Comparison of ENCODE assay signal across 11 cellular contexts in the genomic region with DNA sequence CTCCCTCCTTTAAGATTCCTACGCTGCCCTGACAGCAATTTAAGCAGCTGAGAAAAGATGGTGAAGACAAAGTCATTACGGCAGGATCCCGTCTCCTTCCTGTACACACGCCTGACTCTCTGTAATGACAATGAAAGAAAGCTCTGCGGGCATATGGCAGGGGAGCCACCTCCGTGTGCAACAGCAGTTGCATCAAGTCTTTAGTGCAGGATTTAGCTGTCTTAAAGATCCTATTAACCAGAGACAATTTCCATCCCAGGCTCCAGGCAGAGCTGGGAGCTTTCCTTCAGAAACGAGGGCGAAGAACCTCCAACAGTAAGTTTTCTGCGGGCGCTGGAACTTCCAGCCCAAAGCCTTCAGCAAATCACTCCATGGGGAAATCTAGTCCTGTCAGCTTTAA.
DNase-seq lines count a peak whose midpoint lies in the region; ATAC-seq and TF ChIP-seq lines count a peak whose summit lies in the region.
"Had no signal": no experiment of that assay in that cellular context is flagged by ENCODE, and none has a peak within 500 bp of the region (broad histone marks: within the 10 kb centered on the region; RNA-seq: fewer than 3 reads in every experiment).

No MANE protein-coding gene starts in this region.

- no peaks in the 10 kb centered on the region for H3K9me3 ChIP-seq in prostate gland

- DNase-seq in Calu3 (no peak), fibroblast of pulmonary artery (ENCODE audit: low read depth) (peak; percentile 17), prostate gland (ENCODE audit: low spot score) (no peak), activated T-cell treated with anti-CD3 and anti-CD28 coated beads for 4 hours (no peak)
- DNase-seq in stimulated activated CD4-positive, alpha-beta T cell treated with anti-CD3 and anti-CD28 coated beads, Interleukin-4, amount 100 ng/mL, for 24 hours = no peak
- DNase-seq: activated naive CD8-positive, alpha-beta T cell treated with anti-CD3 and anti-CD28 coated beads, Interleukin-2, amount 50 U/mL, for 24 hours; NCI-H526 treated with DMSO at 0.1 percent for 48 hours; T-helper 1 cell had no signal

- no peak for TF ChIP-seq CTCF in Calu3 (IDR thresholded peaks at IDR 0.05; ENCODE audit: unreplicated experiment)
- no peak for TF ChIP-seq CTCF in VCaP (conservative IDR thresholded peaks at IDR 0.05)
- TF ChIP-seq CTCF in fibroblast of pulmonary artery (IDR thresholded peaks at IDR 0.05; ENCODE audit: low read length, missing control alignments) = no peak
- no peak for TF ChIP-seq CTCF in prostate gland (IDR thresholded peaks at IDR 0.05)

- no peak overlapping the region for H3K4me3 ChIP-seq in fibroblast of pulmonary artery (replicated peaks; ENCODE audit: low read depth, low read length)
- H3K4me3 ChIP-seq in prostate gland = no peak overlapping the region

- WGBS in prostate gland = 75% methylated on average over 10 of the region's 10 CpGs

- H3K27ac ChIP-seq in VCaP (peak overlapping the region; percentile 71), prostate gland (peak overlapping the region; percentile 3 to 9)

- ATAC-seq in HG03354 (IDR thresholded peaks at IDR 0.05; ENCODE audit: poor library complexity, severe bottlenecking, unreplicated experiment) = no peak
- no peak for ATAC-seq in HG03045 (IDR thresholded peaks at IDR 0.05; ENCODE audit: unreplicated experiment)
- ATAC-seq: activated naive CD8-positive, alpha-beta T cell treated with anti-CD3 and anti-CD28 coated beads, Interleukin-2, amount 50 U/mL, for 24 hours had no signal

- no peaks in the 10 kb centered on the region for H3K27me3 Mint-ChIP-seq in Calu3 (ENCODE audit: unreplicated experiment)

- peaks cover 7% of the 10 kb centered on the region for H3K4me1 ChIP-seq in prostate gland (replicated peaks)

- intact Hi-C loops in Calu3 (cut with micrococcal nuclease; ENCODE audit: unreplicated experiment) = no loop called here
- intact Hi-C loops in prostate gland (cut with DNase I) = loop anchor here (5.0 kb wide), 1 partner anchor 42 kb away; no protein-coding TSS in a partner anchor

- H3K36me3 ChIP-seq in prostate gland = no peaks in the 10 kb centered on the region

- CTCF ChIA-PET in Calu3 (lab: Charles Lee) = interaction anchor here (0.5 to 1.8 kb wide), 5 partner anchors 13 to 93 kb away, joined by 3 to 10 read pairs (median 5); no protein-coding TSS in a partner anchor

- H3K4me1 Mint-ChIP-seq in Calu3 (ENCODE audit: low read depth, unreplicated experiment) = peaks cover 32% of the 10 kb centered on the region
- H3K4me1 Mint-ChIP-seq: activated naive CD8-positive, alpha-beta T cell treated with anti-CD3 and anti-CD28 coated beads, Interleukin-2, amount 50 U/mL, for 24 hours had no signal

- H3K9me3 Mint-ChIP-seq in Calu3 (ENCODE audit: low read depth, unreplicated experiment) = no peaks in the 10 kb centered on the region
- H3K9me3 Mint-ChIP-seq: activated naive CD8-positive, alpha-beta T cell treated with anti-CD3 and anti-CD28 coated beads, Interleukin-2, amount 50 U/mL, for 24 hours had no signal

- H3K4me3 Mint-ChIP-seq in Calu3 (ENCODE audit: low read depth, unreplicated experiment) = peak overlapping the region; percentile 69
- H3K4me3 Mint-ChIP-seq: activated naive CD8-positive, alpha-beta T cell treated with anti-CD3 and anti-CD28 coated beads, Interleukin-2, amount 50 U/mL, for 24 hours had no signal

- peak overlapping the region; percentile 100 for H3K27ac Mint-ChIP-seq in Calu3 (ENCODE audit: unreplicated experiment)
- H3K27ac Mint-ChIP-seq: activated naive CD8-positive, alpha-beta T cell treated with anti-CD3 and anti-CD28 coated beads, Interleukin-2, amount 50 U/mL, for 24 hours had no signal

- no TSS peak for BruUV-seq in Calu3 (replicated peaks; lab: Mats Ljungman, UMichigan)

- no peak for TF ChIP-seq POLR2A in prostate gland (IDR thresholded peaks at IDR 0.05)

- no peaks in the 10 kb centered on the region for H3K27me3 ChIP-seq in prostate gland (replicated peaks; ENCODE audit: insufficient read depth)

- peaks cover 68% of the 10 kb centered on the region for H3K36me3 Mint-ChIP-seq in Calu3 (ENCODE audit: insufficient read depth, unreplicated experiment)
